1 cellular context compared by ENCODE assay signal in genomic region chr2:31996571-31997150, GRCh38.
TF ChIP-seq lines count a peak whose summit lies in the region.

No MANE protein-coding gene starts in this region.

TF ChIP-seq in GM23338, 12 proteins besides CTCF, POLR2A, EP300 and RAD21 (continued from another document):
- no peak for TF ChIP-seq EZH2phosphoT487 (IDR thresholded peaks at IDR 0.05; ENCODE audit: unreplicated experiment)
- no peak for TF ChIP-seq JUNB (IDR thresholded peaks at IDR 0.05; ENCODE audit: unreplicated experiment)
- no peak for TF ChIP-seq STAT1 (IDR thresholded peaks at IDR 0.05; ENCODE audit: unreplicated experiment)
- no peak for TF ChIP-seq ETS1 (IDR thresholded peaks at IDR 0.05)
- no peak for TF ChIP-seq ZNF114 (CRISPR knock-in tag; IDR thresholded peaks at IDR 0.05)
- TF ChIP-seq CREB1 (CRISPR knock-in tag; IDR thresholded peaks at IDR 0.05; ENCODE audit: low read depth): no peak
